Comparison of ENCODE assay signal across 30 cellular contexts in genomic region chrX:153463031-153463430, GRCh38. TPM values are rescaled to one million over a fixed set of nuclear protein-coding genes. Genes with fewer than 3 reads are reported as not detected.
"Had no signal": no experiment of that assay in that cellular context is flagged by ENCODE, and none has a peak within 500 bp of the region (broad histone marks: within the 10 kb centered on the region; RNA-seq: fewer than 3 reads in every experiment).

No MANE protein-coding gene starts in this region.

- H3K4me1 Mint-ChIP-seq: activated B cell treated with CpG ODN at 0.5 μM for 24 hours had no signal

- H3K36me3 ChIP-seq: ovary, prostate gland had no signal

- H3K27ac ChIP-seq: ascending aorta, gastroesophageal sphincter, hepatocyte, ovary, prostate gland, testis had no signal

- H3K4me3 ChIP-seq: ascending aorta, gastroesophageal sphincter, hepatocyte, ovary, prostate gland, smooth muscle cell, testis had no signal

- H3K9me3 Mint-ChIP-seq: activated B cell treated with CpG ODN at 0.5 μM for 24 hours; activated CD8-positive, alpha-beta T cell treated with anti-CD3 and anti-CD28 coated beads for 36 hours; activated T-cell treated with anti-CD3 and anti-CD28 coated beads, Interleukin-2, amount 50 U/mL, for 72 hours; effector memory CD8-positive, alpha-beta T cell; naive thymus-derived CD4-positive, alpha-beta T cell had no signal

- H3K4me3 Mint-ChIP-seq: activated B cell treated with CpG ODN at 0.5 μM for 24 hours; activated CD8-positive, alpha-beta T cell treated with anti-CD3 and anti-CD28 coated beads for 36 hours; activated naive CD8-positive, alpha-beta T cell; activated T-cell treated with anti-CD3 and anti-CD28 coated beads, Interleukin-2, amount 50 U/mL, for 72 hours; brain; effector memory CD8-positive, alpha-beta T cell had no signal

- H3K27ac Mint-ChIP-seq: activated B cell treated with CpG ODN at 0.5 μM for 24 hours; activated CD8-positive, alpha-beta T cell treated with anti-CD3 and anti-CD28 coated beads for 36 hours; activated naive CD8-positive, alpha-beta T cell; activated T-cell treated with anti-CD3 and anti-CD28 coated beads, Interleukin-2, amount 50 U/mL, for 72 hours; naive thymus-derived CD4-positive, alpha-beta T cell had no signal

- H3K9me3 ChIP-seq: ascending aorta, gastroesophageal sphincter, ovary, prostate gland, testis had no signal

- H3K27me3 ChIP-seq: ascending aorta, gastroesophageal sphincter, hepatocyte, ovary, testis had no signal

- H3K36me3 Mint-ChIP-seq: activated naive CD8-positive, alpha-beta T cell had no signal

- H3K27me3 Mint-ChIP-seq: activated B cell treated with CpG ODN at 0.5 μM for 24 hours; activated CD8-positive, alpha-beta T cell treated with anti-CD3 and anti-CD28 coated beads for 36 hours; activated naive CD8-positive, alpha-beta T cell; brain; effector memory CD8-positive, alpha-beta T cell; naive thymus-derived CD4-positive, alpha-beta T cell had no signal

- DNase-seq: activated B cell treated with CpG ODN at 0.5 μM for 24 hours; activated CD4-positive, alpha-beta T cell treated with anti-CD3 and anti-CD28 coated beads, Interleukin-2, amount 50 U/mL, for 1 hour; activated CD8-positive, alpha-beta T cell treated with anti-CD3 and anti-CD28 coated beads for 36 hours; activated effector memory CD4-positive, alpha-beta T cell treated with Interleukin-2 at 50 U/mL for 16 hours; activated naive CD4-positive, alpha-beta T cell treated with Interleukin-2 at 50 U/mL for 16 hours; activated T-cell treated with anti-CD3 and anti-CD28 coated beads, Interleukin-2, amount 50 U/mL, for 72 hours; cortex of kidney; effector memory CD8-positive, alpha-beta T cell; erythroblast; islet precursor cell; left colon; midbrain; naive thymus-derived CD4-positive, alpha-beta T cell; ovary; stimulated activated CD4-positive, alpha-beta T cell treated with anti-CD3 and anti-CD28 coated beads, Interleukin-15, amount 100 ng/mL, for 24 hours; stimulated activated CD4-positive, alpha-beta T cell treated with anti-CD3 and anti-CD28 coated beads, Interleukin-2, amount 100 ng/mL, for 24 hours; stimulated activated naive CD4-positive, alpha-beta T cell; T-helper 2 cell; testis; trophoblast cell had no signal

- H3K4me1 ChIP-seq: ascending aorta, prostate gland, testis had no signal

RNA-seq across cellular contexts. Expression of gene BGN, which starts 31.7 kb away (rescaled TPM):
- total RNA-seq: activated B cell treated with CpG ODN at 0.5 μM for 24 hours; activated CD8-positive, alpha-beta T cell treated with anti-CD3 and anti-CD28 coated beads for 36 hours; activated T-cell treated with anti-CD3 and anti-CD28 coated beads, Interleukin-2, amount 50 U/mL, for 72 hours; naive thymus-derived CD4-positive, alpha-beta T cell had no signal

RNA-seq across cellular contexts. Expression of gene ATP2B3, which starts 54.4 kb away (rescaled TPM):
- total RNA-seq: activated B cell treated with CpG ODN at 0.5 μM for 24 hours; activated CD8-positive, alpha-beta T cell treated with anti-CD3 and anti-CD28 coated beads for 36 hours; activated T-cell treated with anti-CD3 and anti-CD28 coated beads, Interleukin-2, amount 50 U/mL, for 72 hours; fibroblast of lung; fibroblast of villous mesenchyme; hepatocyte; liver; naive thymus-derived CD4-positive, alpha-beta T cell had no signal
